In the genomic region with DNA sequence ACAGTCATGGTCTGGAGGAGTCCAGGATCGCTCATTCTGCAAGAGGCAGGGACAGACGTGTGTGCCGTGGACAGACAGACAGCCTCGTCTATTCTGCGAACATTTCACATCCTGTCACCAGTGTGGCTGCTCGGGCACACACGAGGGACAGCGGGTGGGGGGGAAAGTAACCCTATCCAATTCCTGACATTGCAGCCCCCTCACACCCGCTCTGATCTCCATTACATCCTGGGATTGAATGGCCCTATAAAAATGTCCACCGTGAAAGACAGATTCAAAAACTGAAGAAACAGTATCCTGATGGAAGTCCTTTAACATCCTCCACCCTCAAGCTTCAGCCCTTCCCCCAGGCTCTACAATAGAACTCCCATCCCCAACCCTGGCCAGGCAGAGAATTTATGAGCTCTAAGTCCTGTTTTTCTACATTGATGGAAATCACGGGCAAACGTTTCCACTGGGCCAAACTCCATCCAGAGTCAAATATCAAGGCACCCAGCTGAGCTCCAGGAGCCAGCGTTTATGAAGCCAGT, we compare ENCODE assay signal across 12 cellular contexts. TPM values are rescaled to one million over a fixed set of nuclear protein-coding genes. Genes with fewer than 3 reads are reported as not detected.
A peak's percentile ranks its signal among the peaks of the same experiment; 100 is the strongest.
DNase-seq lines count a peak whose midpoint lies in the region; ATAC-seq and TF ChIP-seq lines count a peak whose summit lies in the region.
"Had no signal": no experiment of that assay in that cellular context is flagged by ENCODE, and none has a peak within 500 bp of the region (broad histone marks: within the 10 kb centered on the region; RNA-seq: fewer than 3 reads in every experiment).

No MANE protein-coding gene starts in this region.

- TF ChIP-seq CTCF in choroid plexus epithelial cell (conservative IDR thresholded peaks at IDR 0.05; ENCODE audit: low read depth, low read length) = no peak
- TF ChIP-seq CTCF in mesothelial cell of epicardium (IDR thresholded peaks at IDR 0.05; ENCODE audit: unreplicated experiment) = no peak

- peaks cover 14% of the 10 kb centered on the region for H3K36me3 Mint-ChIP-seq in mesothelial cell of epicardium
- H3K36me3 Mint-ChIP-seq in CD4-positive, alpha-beta memory T cell = no peaks in the 10 kb centered on the region
- H3K36me3 Mint-ChIP-seq in activated T-helper 17 cell treated with anti-CD3 and anti-CD28 coated beads, Interleukin-2, amount 50 U/mL, for 72 hours (ENCODE audit: low read depth) = no peaks in the 10 kb centered on the region
- H3K36me3 Mint-ChIP-seq: naive B cell had no signal

- peaks cover 15% of the 10 kb centered on the region for H3K9me3 Mint-ChIP-seq in mesothelial cell of epicardium
- H3K9me3 Mint-ChIP-seq in CD4-positive, alpha-beta memory T cell = peaks cover 0 to 3% (median 0%) of the 10 kb centered on the region in 8 donors
- H3K9me3 Mint-ChIP-seq in activated T-helper 17 cell treated with anti-CD3 and anti-CD28 coated beads, Interleukin-2, amount 50 U/mL, for 72 hours = no peaks in the 10 kb centered on the region

- no peaks in the 10 kb centered on the region for H3K4me1 ChIP-seq in CD4-positive, alpha-beta memory T cell (ENCODE audit: insufficient read depth, low read length)
- H3K4me1 ChIP-seq: heart left ventricle had no signal

- POLR2A ChIA-PET in CD4-positive, alpha-beta memory T cell (lab: Charles Lee; ENCODE audit: partially characterized antibody) = no interaction called here

- H3K27me3 Mint-ChIP-seq in mesothelial cell of epicardium (ENCODE audit: low read depth) = no peaks in the 10 kb centered on the region
- H3K27me3 Mint-ChIP-seq in CD4-positive, alpha-beta memory T cell = peaks cover 2% of the 10 kb centered on the region in 2 donors
- peaks cover 3% of the 10 kb centered on the region for H3K27me3 Mint-ChIP-seq in activated T-helper 17 cell treated with anti-CD3 and anti-CD28 coated beads, Interleukin-2, amount 50 U/mL, for 72 hours
- H3K27me3 Mint-ChIP-seq: naive B cell had no signal

- H3K27ac ChIP-seq in CD4-positive, alpha-beta memory T cell (ENCODE audit: low read depth, low read length) = no peak overlapping the region
- H3K27ac ChIP-seq: heart left ventricle had no signal

- ATAC-seq in activated T-helper 17 cell treated with anti-CD3 and anti-CD28 coated beads, Interleukin-2, amount 50 U/mL, for 72 hours (replicated peaks) = no peak

- no peaks in the 10 kb centered on the region for H3K36me3 ChIP-seq in CD4-positive, alpha-beta memory T cell (ENCODE audit: insufficient read depth, low read length)
- H3K36me3 ChIP-seq: heart left ventricle had no signal

- H3K4me3 Mint-ChIP-seq in mesothelial cell of epicardium = no peak overlapping the region
- H3K4me3 Mint-ChIP-seq in CD4-positive, alpha-beta memory T cell = no peak overlapping the region
- H3K4me3 Mint-ChIP-seq in activated T-helper 17 cell treated with anti-CD3 and anti-CD28 coated beads, Interleukin-2, amount 50 U/mL, for 72 hours = no peak overlapping the region

- DNase-seq in COLO829 (ENCODE audit: low spot score) (peak; percentile 78), LoVo (ENCODE audit: low spot score) (peak; percentile 22), choroid plexus epithelial cell (ENCODE audit: low read depth) (peak; percentile 96), mesothelial cell of epicardium (ENCODE audit: low spot score in 2 of 2, unreplicated experiment in 2 of 2) (no peak), NCI-H345 (lab: John Stamatoyannopoulos, UW) (no peak)
- DNase-seq in CD4-positive, alpha-beta memory T cell = no peak
- DNase-seq in stimulated activated CD8-positive, alpha-beta memory T cell treated with anti-CD3 and anti-CD28 coated beads, Interleukin-4, amount 100 ng/mL, for 48 hours = no peak
- DNase-seq: naive B cell; NCI-H526 treated with DMSO at 0.1 percent for 48 hours; stimulated activated CD4-positive, alpha-beta T cell treated with anti-CD3 and anti-CD28 coated beads, Interleukin-4, amount 100 ng/mL, for 1 hour had no signal

- CTCF ChIA-PET in CD4-positive, alpha-beta memory T cell (lab: Charles Lee; ENCODE audit: partially characterized antibody) = no interaction called here

- intact Hi-C loops in CD4-positive, alpha-beta memory T cell (cut with micrococcal nuclease) = no loop called here

- no peak overlapping the region for H3K4me3 ChIP-seq in choroid plexus epithelial cell (ENCODE audit: low read depth, low read length)
- H3K4me3 ChIP-seq in CD4-positive, alpha-beta memory T cell (ENCODE audit: low read length in 2 of 2) = no peak overlapping the region
- H3K4me3 ChIP-seq: heart left ventricle had no signal

- H3K27me3 ChIP-seq in CD4-positive, alpha-beta memory T cell (ENCODE audit: insufficient read depth, low read length) = no peaks in the 10 kb centered on the region
- H3K27me3 ChIP-seq: heart left ventricle had no signal

- peak overlapping the region; percentile 87 for H3K27ac Mint-ChIP-seq in mesothelial cell of epicardium
- H3K27ac Mint-ChIP-seq in CD4-positive, alpha-beta memory T cell = no peak overlapping the region
- H3K27ac Mint-ChIP-seq in activated T-helper 17 cell treated with anti-CD3 and anti-CD28 coated beads, Interleukin-2, amount 50 U/mL, for 72 hours = no peak overlapping the region

- no peaks in the 10 kb centered on the region for H3K9me3 ChIP-seq in CD4-positive, alpha-beta memory T cell (ENCODE audit: control insufficient read depth in 1 of 2, low read length in 2 of 2)

- peaks cover 50% of the 10 kb centered on the region for H3K4me1 Mint-ChIP-seq in mesothelial cell of epicardium
- peaks cover 6 to 13% (median 10%) of the 10 kb centered on the region in 4 donors for H3K4me1 Mint-ChIP-seq in CD4-positive, alpha-beta memory T cell
- H3K4me1 Mint-ChIP-seq in activated T-helper 17 cell treated with anti-CD3 and anti-CD28 coated beads, Interleukin-2, amount 50 U/mL, for 72 hours = no peaks in the 10 kb centered on the region
- H3K4me1 Mint-ChIP-seq: naive B cell had no signal

RNA-seq across cellular contexts. Expression of gene HS3ST3A1, which starts 39.4 kb away (rescaled TPM):
- 8.8 to 10.2 TPM (median 10.2 TPM) in 3 replicates for total RNA-seq in mesothelial cell of epicardium
- 1 to 10 TPM; 4.2 to 4.4 TPM for total RNA-seq in CD4-positive, alpha-beta memory T cell
- polyA plus RNA-seq in CD4-positive, alpha-beta memory T cell = 1 to 10 TPM; 1.8 to 2.0 TPM
- under 1 TPM in 1 of 2 donors, not detected in 1; 0.29 TPM for total RNA-seq in activated T-helper 17 cell treated with anti-CD3 and anti-CD28 coated beads, Interleukin-2, amount 50 U/mL, for 72 hours

Comparison
In these comparisons a context has a peak if more than half of its experiments do, and no peak if none do; other contexts are left out.
1. DNase-seq: peak in COLO829 (single experiment), LoVo (single experiment) and choroid plexus epithelial cell (single experiment); none in mesothelial cell of epicardium (0 of 2), CD4-positive, alpha-beta memory T cell (0 of 5), NCI-H345 (single experiment) and stimulated activated CD8-positive, alpha-beta memory T cell treated with anti-CD3 and anti-CD28 coated beads, Interleukin-4, amount 100 ng/mL, for 48 hours (single experiment).